ENCODE assay signal across 8 cellular contexts in the genomic region with DNA sequence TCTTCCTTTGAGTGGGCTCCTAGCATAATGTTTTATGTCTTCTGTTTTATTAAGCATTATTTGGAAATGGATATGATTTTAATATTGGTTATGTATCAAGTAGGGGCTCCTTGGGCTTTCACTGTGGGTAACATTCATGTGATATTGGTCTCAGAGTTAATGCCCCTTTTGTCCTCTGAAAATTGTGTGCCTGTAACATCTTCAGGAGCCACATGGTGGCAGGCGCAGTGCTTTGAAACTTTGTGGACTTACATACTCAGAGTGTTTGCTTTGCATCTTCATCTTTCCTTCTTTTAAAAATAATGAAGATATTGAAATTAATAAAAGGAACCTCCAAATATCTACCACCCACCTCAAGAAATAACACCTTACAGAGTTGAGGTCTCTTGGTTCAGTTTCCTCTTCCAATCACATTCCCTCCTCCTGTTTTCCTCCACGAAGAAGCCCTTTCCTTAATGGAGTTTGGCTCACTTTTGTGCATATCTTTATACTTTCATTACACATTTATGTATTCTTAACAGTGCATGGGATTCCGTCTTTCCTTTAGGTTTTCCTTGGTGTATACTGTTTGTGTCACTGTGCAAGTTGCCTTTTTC.
DNase-seq lines count a peak whose midpoint lies in the region; ATAC-seq, FAIRE-seq and TF ChIP-seq lines count a peak whose summit lies in the region.

No MANE protein-coding gene starts in this region.

- H3K4me1 Mint-ChIP-seq in activated CD8-positive, alpha-beta memory T cell treated with anti-CD3 and anti-CD28 coated beads, Interleukin-2, amount 10 ng/mL, durations not matched to agents 7 days and 5 days, result peaks cover 75% of the 10 kb centered on the region

- CTCF ChIA-PET in activated CD8-positive, alpha-beta memory T cell treated with anti-CD3 and anti-CD28 coated beads, Interleukin-2, amount 10 ng/mL, durations not matched to agents 7 days and 5 days (lab: Charles Lee), result interaction anchor here (0.7 to 10.3 kb wide), 6 partner anchors 14 to 109 kb away, joined by 3 to 171 read pairs (median 6); no protein-coding TSS in a partner anchor

- no peak for ATAC-seq in activated CD8-positive, alpha-beta memory T cell treated with anti-CD3 and anti-CD28 coated beads, Interleukin-2, amount 10 ng/mL, durations not matched to agents 7 days and 5 days
- no peak for ATAC-seq in HG03196 (IDR thresholded peaks at IDR 0.05; ENCODE audit: unreplicated experiment)

- no peak for TF ChIP-seq POLR2A in GM12892 (IDR thresholded peaks at IDR 0.05; ENCODE audit: low read depth, low read length)

- H3K4me3 Mint-ChIP-seq in activated CD8-positive, alpha-beta memory T cell treated with anti-CD3 and anti-CD28 coated beads, Interleukin-2, amount 10 ng/mL, durations not matched to agents 7 days and 5 days, result no peak overlapping the region

- peaks cover 6% of the 10 kb centered on the region for H3K36me3 Mint-ChIP-seq in activated CD8-positive, alpha-beta memory T cell treated with anti-CD3 and anti-CD28 coated beads, Interleukin-2, amount 10 ng/mL, durations not matched to agents 7 days and 5 days

- DNase-seq in activated CD8-positive, alpha-beta memory T cell treated with anti-CD3 and anti-CD28 coated beads, Interleukin-2, amount 10 ng/mL, durations not matched to agents 7 days and 5 days, result peak; percentile 71
- DNase-seq in activated CD8-positive, alpha-beta memory T cell treated with anti-CD3 and anti-CD28 coated beads for 24 hours, result no peak
- DNase-seq in NCI-H1694 treated with DMSO at 0.1 percent for 48 hours (lab: John Stamatoyannopoulos, UW) (peak; percentile 80), globus pallidus (ENCODE audit: low spot score) (peak; percentile 53), GM12892 (ENCODE audit: insufficient read length) (no peak)
- DNase-seq in activated T-cell treated with anti-CD3 and anti-CD28 coated beads, Interleukin-2, amount 50 U/mL, for 1 hour, result peak; percentile 57
- DNase-seq in stimulated activated CD4-positive, alpha-beta T cell treated with anti-CD3 and anti-CD28 coated beads, Interleukin-15, amount 100 ng/mL, for 1 hour (ENCODE audit: low read depth in 1 of 2, low spot score in 1 of 2), result peak; percentile 16 to 18

- H3K9me3 Mint-ChIP-seq in activated CD8-positive, alpha-beta memory T cell treated with anti-CD3 and anti-CD28 coated beads, Interleukin-2, amount 10 ng/mL, durations not matched to agents 7 days and 5 days (ENCODE audit: low read depth), result no peaks in the 10 kb centered on the region

- H3K27me3 Mint-ChIP-seq in activated CD8-positive, alpha-beta memory T cell treated with anti-CD3 and anti-CD28 coated beads, Interleukin-2, amount 10 ng/mL, durations not matched to agents 7 days and 5 days, result no peaks in the 10 kb centered on the region

- no peak for FAIRE-seq in GM12892 (lab: Jason Lieb, UNC)

- no peak overlapping the region for H3K27ac Mint-ChIP-seq in activated CD8-positive, alpha-beta memory T cell treated with anti-CD3 and anti-CD28 coated beads, Interleukin-2, amount 10 ng/mL, durations not matched to agents 7 days and 5 days

Comparison
In these comparisons a context has a peak if more than half of its experiments do, and no peak if none do; other contexts are left out.
1. DNase-seq: peak in activated CD8-positive, alpha-beta memory T cell treated with anti-CD3 and anti-CD28 coated beads, Interleukin-2, amount 10 ng/mL, durations not matched to agents 7 days and 5 days (single experiment), NCI-H1694 treated with DMSO at 0.1 percent for 48 hours (single experiment), activated T-cell treated with anti-CD3 and anti-CD28 coated beads, Interleukin-2, amount 50 U/mL, for 1 hour (single experiment), globus pallidus (single experiment) and stimulated activated CD4-positive, alpha-beta T cell treated with anti-CD3 and anti-CD28 coated beads, Interleukin-15, amount 100 ng/mL, for 1 hour (2 of 2); none in activated CD8-positive, alpha-beta memory T cell treated with anti-CD3 and anti-CD28 coated beads for 24 hours (single experiment) and GM12892 (single experiment).